ENCODE assay signal across 8 cellular contexts in genomic region chr5:141558150-141558549, GRCh38.
A peak's percentile ranks its signal among the peaks of the same experiment; 100 is the strongest.
DNase-seq lines count a peak whose midpoint lies in the region; ATAC-seq, FAIRE-seq and TF ChIP-seq lines count a peak whose summit lies in the region.

No MANE protein-coding gene starts in this region.

- H3K9me1 ChIP-seq in K562 (ENCODE audit: control insufficient read depth, insufficient read depth, low read length) = no peaks in the 10 kb centered on the region

- no peak overlapping the region for H3K14ac ChIP-seq in mesenchymal stem cell (ENCODE audit: low read length in 2 of 2)

- peak; percentile 15 for FAIRE-seq in K562 (lab: Jason Lieb, UNC)

- H2BK5ac ChIP-seq in mesenchymal stem cell (ENCODE audit: low read depth, low read length, poor library complexity, severe bottlenecking) = no peak overlapping the region

- H2AK5ac ChIP-seq in mesenchymal stem cell (ENCODE audit: low read length, severe bottlenecking) = peak overlapping the region; percentile 88

- WGBS in K562 (ENCODE audit: insufficient coverage, low coverage, missing lambda C conversion rate) = 82% methylated on average over 6 of the region's 6 CpGs
- 45% methylated on average over 3 of the region's 6 CpGs for WGBS in mesenchymal stem cell

- no peak overlapping the region for H4K8ac ChIP-seq in mesenchymal stem cell (ENCODE audit: low read length)

- peak overlapping the region; percentile 51 for H2BK120ac ChIP-seq in mesenchymal stem cell (ENCODE audit: low read depth, low read length)

- TF ChIP-seq EP300 in K562 (IDR thresholded peaks at IDR 0.05; ENCODE audit: low read length) = no peak

- in situ Hi-C loops in K562 (cut with MboI) (no loop called here), ACHN (cut with HindIII; ENCODE audit: low pct_ligation_motif_present, low pct_unique_long_range_greater_than_20kb, low sequenced_read_pairs) (no loop called here)

- no peak for DNase-seq in AG04450 (ENCODE audit: low read depth, low spot score)
- DNase-seq in K562 (ENCODE audit: extremely low read depth in 1 of 4, low spot score in 3 of 4) = no peak
- peak; percentile 14 for DNase-seq in mesenchymal stem cell
- no peak for DNase-seq in ACHN
- no peak for DNase-seq in medulla oblongata (ENCODE audit: extremely low spot score)

- H3K27me3 ChIP-seq in AG04450 (ENCODE audit: control insufficient read depth, insufficient read depth, low read length) = no peaks in the 10 kb centered on the region
- H3K27me3 ChIP-seq in K562 (ENCODE audit: control insufficient read depth in 2 of 2, insufficient read depth in 2 of 2, low read length in 2 of 2) = no peaks in the 10 kb centered on the region
- no peaks in the 10 kb centered on the region for H3K27me3 ChIP-seq in mesenchymal stem cell (ENCODE audit: control insufficient read depth in 1 of 2, insufficient read depth in 1 of 2, low read length in 2 of 2)

- H2AFZ ChIP-seq in K562 (ENCODE audit: low read depth, low read length) = no peak overlapping the region
- no peak overlapping the region for H2AFZ ChIP-seq in mesenchymal stem cell (ENCODE audit: low read depth, low read length)

- H3K18ac ChIP-seq in mesenchymal stem cell (ENCODE audit: low read depth in 1 of 2, low read length in 2 of 2) = peak overlapping the region in 1 of 2 experiments; percentile 25

- peaks cover 18% of the 10 kb centered on the region for H3K79me1 ChIP-seq in mesenchymal stem cell (replicated peaks; ENCODE audit: low read length, poor library complexity, severe bottlenecking)

- no peak overlapping the region for H2BK15ac ChIP-seq in mesenchymal stem cell (ENCODE audit: low read depth, poor library complexity, severe bottlenecking)

- H4K91ac ChIP-seq in mesenchymal stem cell (ENCODE audit: low read length) = no peak overlapping the region

- H3K27ac ChIP-seq in AG04450 (ENCODE audit: low read depth, low read length) (peak overlapping the region; percentile 84), K562 (ENCODE audit: extremely low read depth, low read depth, low read length) (0 out of 3 replicates have a peak overlapping the region, but pooled peaks have one; percentile 18), mesenchymal stem cell (ENCODE audit: low read length, poor library complexity, severe bottlenecking) (peak overlapping the region; percentile 11)

- TF ChIP-seq POLR2A in K562 (conservative IDR thresholded peaks at IDR 0.05) = no peak

- peak; percentile 13 for ATAC-seq in HG02885 (IDR thresholded peaks at IDR 0.05; ENCODE audit: poor library complexity, unreplicated experiment)
- no peak; the same call in 2 of the 3 replicates for ATAC-seq in K562
- no peak for ATAC-seq in HG03432 (IDR thresholded peaks at IDR 0.05; ENCODE audit: unreplicated experiment)
- ATAC-seq in GM18519 (IDR thresholded peaks at IDR 0.05; ENCODE audit: low FRiP score, unreplicated experiment) = no peak

- H3K9me3 ChIP-seq in AG04450 (ENCODE audit: control insufficient read depth, insufficient read depth, low read length) (no peaks in the 10 kb centered on the region), K562 (replicated peaks; ENCODE audit: control insufficient read depth, insufficient read depth, low read depth, low read length) (no peaks in the 10 kb centered on the region), mesenchymal stem cell (ENCODE audit: control insufficient read depth, low read length) (no peaks in the 10 kb centered on the region)

- peaks cover 92% of the 10 kb centered on the region for H3K36me3 ChIP-seq in K562 (ENCODE audit: control insufficient read depth, insufficient read depth, low read length)
- H3K36me3 ChIP-seq in mesenchymal stem cell (ENCODE audit: control insufficient read depth in 1 of 2, insufficient read depth in 2 of 2, low read depth in 1 of 2, low read length in 2 of 2) = peaks cover 5 to 19% of the 10 kb centered on the region in 2 experiments

- no peaks in the 10 kb centered on the region for H4K20me1 ChIP-seq in K562 (replicated peaks; ENCODE audit: control insufficient read depth, insufficient read depth, low read length)

- no peak for TF ChIP-seq RAD21 in K562 (CRISPR knock-in tag; conservative IDR thresholded peaks at IDR 0.05 in 1 of 2, IDR thresholded peaks at IDR 0.05 in 1 of 2)

- intact Hi-C loops in K562 (cut with micrococcal nuclease) = loop anchor here (2.0 kb wide), 2 partner anchors 137 to 345 kb away; partner anchors contain the start of genes PCDHB13 and PCDHGA11

- H3K79me2 ChIP-seq in K562 (ENCODE audit: control insufficient read depth, insufficient read depth, low read length) = peaks cover 38% of the 10 kb centered on the region

- TF ChIP-seq CTCF in AG04450 (IDR thresholded peaks at IDR 0.05; ENCODE audit: low read depth, low read length) (no peak), K562 (IDR thresholded peaks at IDR 0.05 in 2 of 3, conservative IDR thresholded peaks at IDR 0.05 in 1 of 3; ENCODE audit: insufficient read depth in 2 of 3, low read depth in 1 of 3, low read length in 3 of 3) (no peak)

- H3K4me2 ChIP-seq in K562 (ENCODE audit: insufficient read depth, low read length) (no peak overlapping the region), mesenchymal stem cell (ENCODE audit: low read length, poor library complexity, severe bottlenecking) (no peak overlapping the region)

- H3K4me3 ChIP-seq in AG04450 (ENCODE audit: low read depth, low read length) = no peak overlapping the region; the same call in 1 of the 2 replicates
- no peak overlapping the region for H3K4me3 ChIP-seq in K562
- H3K4me3 ChIP-seq in mesenchymal stem cell (ENCODE audit: insufficient read depth in 1 of 2, low read depth in 1 of 2, low read length in 2 of 2) = peak overlapping the region in 1 of 2 experiments; percentile 45

- peak overlapping the region; percentile 10 to 59 for H2BK12ac ChIP-seq in mesenchymal stem cell (ENCODE audit: low read length in 2 of 2)

- BruUV-seq in K562 (replicated peaks; lab: Mats Ljungman, UMichigan) = no TSS peak

- no peak overlapping the region for H3K9ac ChIP-seq in K562 (ENCODE audit: insufficient read depth in 1 of 2, low read depth in 2 of 2, low read length in 2 of 2)
- H3K9ac ChIP-seq in mesenchymal stem cell (ENCODE audit: low read length) = peak overlapping the region; percentile 92

- H3K23ac ChIP-seq in mesenchymal stem cell (ENCODE audit: low read length in 2 of 2) = no peak overlapping the region

- CTCF ChIA-PET in AG04450 (lab: Charles Lee) (interaction anchor here (0.6 to 5.7 kb wide), 72 partner anchors 8 to 463 kb away, joined by 3 to 178 read pairs (median 8); partner anchors contain the start of genes PCDHB10, PCDHB14, PCDHB15 and PCDHB16), K562 (lab: Yijun Ruan, JAX; ENCODE audit: low intra/inter-chr PET ratio) (interaction anchor here (0.6 to 1.2 kb wide), 9 partner anchors 128 to 464 kb away, joined by 3 to 6 read pairs (median 3); partner anchors contain the start of genes PCDHB15, PCDHGA11, PCDHGA12 and PCDHGA2)

- POLR2A ChIA-PET in AG04450 (lab: Yijun Ruan, JAX) (interaction anchor here (0.5 to 1.3 kb wide), 11 partner anchors 29 to 238 kb away, joined by 3 to 8 read pairs (median 5); partner anchors contain the start of genes PCDHGA10, PCDHGB7, PCDHGC3 and TAF7), K562 (lab: Yijun Ruan, JAX) (interaction anchor here (1.0 to 1.2 kb wide), 3 partner anchors 9 to 187 kb away, joined by 3 to 4 read pairs (median 4); no protein-coding TSS in a partner anchor)

- no peaks in the 10 kb centered on the region; a peak in 1 of 5 replicates for H3K4me1 ChIP-seq in K562 (replicated peaks in 1 of 2; ENCODE audit: control insufficient read depth in 2 of 2, insufficient read depth in 2 of 2, low read length in 2 of 2)
- H3K4me1 ChIP-seq in mesenchymal stem cell (ENCODE audit: control insufficient read depth, insufficient read depth, low read depth, low read length) = peaks cover 2% of the 10 kb centered on the region

- no peak overlapping the region for H3K4ac ChIP-seq in mesenchymal stem cell (ENCODE audit: low read depth in 1 of 2, low read length in 2 of 2)

TF ChIP-seq in K562, 482 proteins besides CTCF, POLR2A, EP300 and RAD21 (continues in another document):
- TF ChIP-seq BACH1 (tag; IDR thresholded peaks at IDR 0.05) (no peak), MAFK (IDR thresholded peaks at IDR 0.05; ENCODE audit: low read length) (no peak), CBX3 (IDR thresholded peaks at IDR 0.05; ENCODE audit: borderline replicate concordance in 1 of 2, low read length in 2 of 2) (no peak), ZMIZ1 (IDR thresholded peaks at IDR 0.05; ENCODE audit: low read depth in 2 of 2, low read length in 2 of 2) (no peak)

Comparison
In these comparisons a context has a peak if more than half of its experiments do, and no peak if none do; other contexts are left out.
1. H3K27ac ChIP-seq: peak in every context shown above with its lines; median percentile 84 in AG04450; 18 in K562; 11 in mesenchymal stem cell.